In genomic region chr22:34000879-34001526, GRCh38 we compare ENCODE assay signal across 29 cellular contexts.
"Had no signal": no experiment of that assay in that cellular context is flagged by ENCODE, and none has a peak within 500 bp of the region (broad histone marks: within the 10 kb centered on the region; RNA-seq: fewer than 3 reads in every experiment).

No MANE protein-coding gene starts in this region.

- H3K27ac ChIP-seq: neutrophil, ovary, parathyroid adenoma, psoas muscle, skin epidermis, stomach, thoracic aorta, thyroid gland, tibial nerve, upper lobe of left lung, vagina had no signal

- H3K4me1 ChIP-seq: parathyroid adenoma, psoas muscle, stomach, thyroid gland, tibial nerve, upper lobe of left lung, vagina had no signal

- H3K4me3 Mint-ChIP-seq: naive thymus-derived CD8-positive, alpha-beta T cell; natural killer cell treated with Interleukin-12 subunit alpha and Interleukin-12 subunit beta and Interleukin-15 and Interleukin-18, amount 100 ng/mL, for 72 hours; nephron progenitor cell; neural crest cell; stimulated activated effector memory CD8-positive, alpha-beta T cell treated with anti-CD3 and anti-CD28 coated beads, Interleukin-12 subunit alpha, Interleukin-12 subunit beta, amount 100 ng/mL, for 72 hours; stimulated activated naive B cell treated with anti-CD40 and anti-IgM and Interleukin-4, amounts not matched to agents 10 μg/mL and 1 μg/mL and 100 μg/mL, for 72 hours; stimulated activated naive CD8-positive, alpha-beta T cell treated with anti-CD3 and anti-CD28 coated beads, Interleukin-15, Interleukin-2, amounts not matched to agents 100 ng/mL and 50 ng/mL, for 24 hours had no signal

- H3K9ac ChIP-seq: parathyroid adenoma had no signal

- ATAC-seq: naive thymus-derived CD8-positive, alpha-beta T cell; natural killer cell treated with Interleukin-12 subunit alpha and Interleukin-12 subunit beta and Interleukin-15 and Interleukin-18, amount 100 ng/mL, for 72 hours; psoas muscle; right cardiac atrium; sciatic nerve; stimulated activated effector memory CD8-positive, alpha-beta T cell treated with anti-CD3 and anti-CD28 coated beads, Interleukin-12 subunit alpha, Interleukin-12 subunit beta, amount 100 ng/mL, for 72 hours; stimulated activated naive B cell treated with anti-CD40 and anti-IgM and Interleukin-4, amounts not matched to agents 10 μg/mL and 1 μg/mL and 100 μg/mL, for 72 hours had no signal

- DNase-seq: naive thymus-derived CD8-positive, alpha-beta T cell; nephron progenitor cell; nucleus accumbens; ovary; posterior cingulate gyrus; psoas muscle; right cardiac atrium; stimulated activated CD4-positive, alpha-beta T cell treated with anti-CD3 and anti-CD28 coated beads, Interleukin-15, amount 100 ng/mL, for 24 hours; stimulated activated CD4-positive, alpha-beta T cell treated with anti-CD3 and anti-CD28 coated beads, Interleukin-2, amount 100 ng/mL, for 24 hours; stimulated activated CD4-positive, alpha-beta T cell treated with anti-CD3 and anti-CD28 coated beads, Interleukin-2, amount 100 ng/mL, for 48 hours; stimulated activated CD4-positive, alpha-beta T cell treated with anti-CD3 and anti-CD28 coated beads, Interleukin-4, amount 100 ng/mL, for 24 hours; stimulated activated naive B cell treated with anti-CD40 and anti-IgM and Interleukin-4, amounts not matched to agents 10 μg/mL and 1 μg/mL and 100 μg/mL, for 72 hours; stimulated activated naive CD4-positive, alpha-beta T cell treated with Interleukin-2 at 50 U/mL for 16 hours; stomach; thyroid gland; trophoblast cell; upper lobe of left lung had no signal

- H3K4me1 Mint-ChIP-seq: naive thymus-derived CD8-positive, alpha-beta T cell; nephron progenitor cell; stimulated activated effector memory CD8-positive, alpha-beta T cell treated with anti-CD3 and anti-CD28 coated beads, Interleukin-12 subunit alpha, Interleukin-12 subunit beta, amount 100 ng/mL, for 72 hours; stimulated activated naive B cell treated with anti-CD40 and anti-IgM and Interleukin-4, amounts not matched to agents 10 μg/mL and 1 μg/mL and 100 μg/mL, for 72 hours had no signal

- H3K27me3 Mint-ChIP-seq: natural killer cell treated with Interleukin-12 subunit alpha and Interleukin-12 subunit beta and Interleukin-15 and Interleukin-18, amount 100 ng/mL, for 72 hours; progenitor cell of endocrine pancreas; stimulated activated naive CD8-positive, alpha-beta T cell treated with anti-CD3 and anti-CD28 coated beads, Interleukin-15, Interleukin-2, amounts not matched to agents 100 ng/mL and 50 ng/mL, for 24 hours had no signal

- H3K4me3 ChIP-seq: ovary, psoas muscle, skin epidermis, stomach, thoracic aorta, thyroid gland, tibial nerve, upper lobe of left lung, vagina had no signal

- H3K9me3 ChIP-seq: neutrophil, ovary, thyroid gland had no signal

- H3K27me3 ChIP-seq: neutrophil, ovary, stomach, thyroid gland, tibial nerve, upper lobe of left lung, vagina had no signal

- H3K27ac Mint-ChIP-seq: naive thymus-derived CD8-positive, alpha-beta T cell; natural killer cell treated with Interleukin-12 subunit alpha and Interleukin-12 subunit beta and Interleukin-15 and Interleukin-18, amount 100 ng/mL, for 72 hours; nephron progenitor cell; progenitor cell of endocrine pancreas; stimulated activated effector memory CD8-positive, alpha-beta T cell treated with anti-CD3 and anti-CD28 coated beads, Interleukin-12 subunit alpha, Interleukin-12 subunit beta, amount 100 ng/mL, for 72 hours; stimulated activated naive B cell treated with anti-CD40 and anti-IgM and Interleukin-4, amounts not matched to agents 10 μg/mL and 1 μg/mL and 100 μg/mL, for 72 hours; stimulated activated naive CD8-positive, alpha-beta T cell treated with anti-CD3 and anti-CD28 coated beads, Interleukin-15, Interleukin-2, amounts not matched to agents 100 ng/mL and 50 ng/mL, for 24 hours had no signal

- H3K36me3 Mint-ChIP-seq: stimulated activated effector memory CD8-positive, alpha-beta T cell treated with anti-CD3 and anti-CD28 coated beads, Interleukin-12 subunit alpha, Interleukin-12 subunit beta, amount 100 ng/mL, for 72 hours; stimulated activated naive B cell treated with anti-CD40 and anti-IgM and Interleukin-4, amounts not matched to agents 10 μg/mL and 1 μg/mL and 100 μg/mL, for 72 hours had no signal

- H3K36me3 ChIP-seq: neutrophil, ovary, stomach, thoracic aorta, thyroid gland, tibial nerve, upper lobe of left lung, vagina had no signal
